Comparison of ENCODE assay signal across 1 cellular context in the genomic region with DNA sequence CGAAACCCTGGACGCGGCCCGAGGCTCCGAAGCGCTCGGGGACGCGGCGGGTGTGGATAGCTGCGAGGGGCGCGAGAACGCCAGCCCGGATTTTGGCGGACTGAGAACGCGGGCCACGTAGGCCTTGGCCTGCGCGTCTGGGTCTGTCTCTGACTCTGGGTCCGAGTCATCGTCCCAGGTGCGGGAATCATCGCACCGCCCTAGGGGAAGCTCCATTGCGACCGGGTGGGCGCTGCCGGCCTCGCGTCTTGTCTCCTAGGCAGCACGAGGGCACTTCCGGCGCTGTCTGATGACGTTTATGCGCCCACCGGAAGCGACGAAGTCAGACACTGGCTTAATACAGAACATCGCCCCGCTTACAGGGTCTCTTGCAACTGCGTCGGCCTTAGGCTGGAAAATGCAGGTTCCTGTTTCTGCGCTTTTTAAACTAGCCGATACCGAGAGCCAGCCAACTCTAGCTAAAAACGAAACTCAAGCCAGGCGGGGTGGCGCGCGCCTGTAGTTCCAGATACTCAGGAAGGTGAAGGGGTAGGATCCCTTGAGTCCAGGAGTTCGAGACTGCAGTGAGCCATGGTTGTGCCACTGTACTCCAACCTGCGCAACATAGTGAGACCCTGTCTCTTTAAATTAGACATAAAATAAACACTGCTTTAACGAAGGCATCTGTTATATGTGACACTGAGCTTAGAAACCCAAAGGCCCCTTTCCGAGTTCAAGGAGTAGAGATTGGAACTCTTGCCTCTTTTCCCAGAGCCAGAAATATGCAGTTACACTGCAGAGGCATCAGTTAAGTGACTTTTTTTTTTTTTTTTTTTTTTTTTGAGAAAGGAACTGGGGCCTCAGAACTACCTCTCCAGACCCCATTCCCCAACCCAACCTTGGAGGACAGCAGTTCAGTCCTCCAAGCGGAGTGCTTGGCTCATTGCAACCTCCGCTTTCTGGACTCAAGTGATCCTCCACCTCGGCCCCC.
TF ChIP-seq lines count a peak whose summit lies in the region.

TSS of gene FBXW9 (minus strand) at position 266 of the 970 bp plus-strand sequence. CDS start at position 216, 50 bp downstream.

TF ChIP-seq in HepG2, 621 proteins besides CTCF, POLR2A, EP300 and RAD21 (continued from another document and continues in another):
- TF ChIP-seq BRCA1 (CRISPR knock-in tag; IDR thresholded peaks at IDR 0.05) (peak; percentile 42; the same call in 1 of the 2 replicates), NFKB2 (CRISPR knock-in tag; IDR thresholded peaks at IDR 0.05; ENCODE audit: borderline replicate concordance) (peak; percentile 70; the same call in 1 of the 2 replicates), ZFAT (CRISPR knock-in tag; conservative IDR thresholded peaks at IDR 0.05) (no peak), NRL (CRISPR knock-in tag; IDR thresholded peaks at IDR 0.05; ENCODE audit: borderline replicate concordance) (peak; percentile 95), NKX3-1 (CRISPR knock-in tag; IDR thresholded peaks at IDR 0.05) (peak; percentile 63; the same call in 1 of the 2 replicates), DMAP1 (CRISPR knock-in tag; IDR thresholded peaks at IDR 0.05) (peak; percentile 69; the same call in 1 of the 2 replicates), THAP9 (CRISPR knock-in tag; IDR thresholded peaks at IDR 0.05; ENCODE audit: borderline replicate concordance) (peak; percentile 70; the same call in 1 of the 2 replicates), ZSCAN21 (CRISPR knock-in tag; IDR thresholded peaks at IDR 0.05; ENCODE audit: borderline replicate concordance) (no peak; the same call in 1 of the 2 replicates), GMEB1 (CRISPR knock-in tag; IDR thresholded peaks at IDR 0.05; ENCODE audit: borderline replicate concordance) (peak; percentile 76; the same call in 1 of the 2 replicates), ZFP36L2 (CRISPR knock-in tag; IDR thresholded peaks at IDR 0.05) (0 out of 2 replicates have a peak, but pooled peaks have one; percentile 79), AGO2 (optimal IDR thresholded peaks at IDR 0.05; ENCODE audit: low read depth, low read length) (peak; percentile 96), ZNF235 (CRISPR knock-in tag; IDR thresholded peaks at IDR 0.05; ENCODE audit: borderline replicate concordance) (0 out of 2 replicates have a peak, but pooled peaks have one; percentile 35), NFKBIZ (CRISPR knock-in tag; IDR thresholded peaks at IDR 0.05) (0 out of 2 replicates have a peak, but pooled peaks have one; percentile 25), ERF (CRISPR knock-in tag; IDR thresholded peaks at IDR 0.05) (peak; percentile 77; the same call in 1 of the 2 replicates), AHDC1 (CRISPR knock-in tag; IDR thresholded peaks at IDR 0.05; ENCODE audit: borderline replicate concordance) (no peak), MYC (CRISPR knock-in tag; IDR thresholded peaks at IDR 0.05; ENCODE audit: borderline replicate concordance) (peak; percentile 74), CBX1 (IDR thresholded peaks at IDR 0.05; ENCODE audit: low read depth) (no peak), ISL2 (CRISPR knock-in tag; IDR thresholded peaks at IDR 0.05) (peak; percentile 68), CCDC6 (CRISPR knock-in tag; IDR thresholded peaks at IDR 0.05) (no peak), KDM1A (CRISPR knock-in tag; IDR thresholded peaks at IDR 0.05) (no peak), HOXA5 (CRISPR knock-in tag; IDR thresholded peaks at IDR 0.05) (0 out of 2 replicates have a peak, but pooled peaks have one; percentile 46), ZNF33B (CRISPR knock-in tag; IDR thresholded peaks at IDR 0.05) (peak; percentile 50; the same call in 1 of the 2 replicates), POGZ (CRISPR knock-in tag; IDR thresholded peaks at IDR 0.05) (peak; percentile 63), CEBPG (CRISPR knock-in tag; IDR thresholded peaks at IDR 0.05) (peak; percentile 50), FOSL2 (CRISPR knock-in tag; IDR thresholded peaks at IDR 0.05) (peak; percentile 45), ZGPAT (CRISPR knock-in tag; IDR thresholded peaks at IDR 0.05) (peak; percentile 76), ZNF34 (CRISPR knock-in tag; IDR thresholded peaks at IDR 0.05; ENCODE audit: borderline replicate concordance) (peak; percentile 7; the same call in 1 of the 2 replicates), ZNF772 (CRISPR knock-in tag; IDR thresholded peaks at IDR 0.05) (peak; percentile 43; the same call in 1 of the 2 replicates), TGIF2 (CRISPR knock-in tag; IDR thresholded peaks at IDR 0.05) (peak; percentile 62; the same call in 1 of the 2 replicates)
- TF ChIP-seq, protein P1, sequence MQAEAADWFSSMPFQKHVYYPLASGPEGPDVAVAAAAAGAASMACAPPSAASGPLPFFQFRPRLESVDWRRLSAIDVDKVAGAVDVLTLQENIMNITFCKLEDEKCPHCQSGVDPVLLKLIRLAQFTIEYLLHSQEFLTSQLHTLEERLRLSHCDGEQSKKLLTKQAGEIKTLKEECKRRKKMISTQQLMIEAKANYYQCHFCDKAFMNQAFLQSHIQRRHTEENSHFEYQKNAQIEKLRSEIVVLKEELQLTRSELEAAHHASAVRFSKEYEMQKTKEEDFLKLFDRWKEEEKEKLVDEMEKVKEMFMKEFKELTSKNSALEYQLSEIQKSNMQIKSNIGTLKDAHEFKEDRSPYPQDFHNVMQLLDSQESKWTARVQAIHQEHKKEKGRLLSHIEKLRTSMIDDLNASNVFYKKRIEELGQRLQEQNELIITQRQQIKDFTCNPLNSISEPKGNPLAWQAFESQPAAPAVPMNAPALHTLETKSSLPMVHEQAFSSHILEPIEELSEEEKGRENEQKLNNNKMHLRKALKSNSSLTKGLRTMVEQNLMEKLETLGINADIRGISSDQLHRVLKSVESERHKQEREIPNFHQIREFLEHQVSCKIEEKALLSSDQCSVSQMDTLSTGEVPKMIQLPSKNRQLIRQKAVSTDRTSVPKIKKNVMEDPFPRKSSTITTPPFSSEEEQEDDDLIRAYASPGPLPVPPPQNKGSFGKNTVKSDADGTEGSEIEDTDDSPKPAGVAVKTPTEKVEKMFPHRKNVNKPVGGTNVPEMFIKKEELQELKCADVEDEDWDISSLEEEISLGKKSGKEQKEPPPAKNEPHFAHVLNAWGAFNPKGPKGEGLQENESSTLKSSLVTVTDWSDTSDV (CRISPR knock-in tag; IDR thresholded peaks at IDR 0.05): peak; percentile 41; the same call in 1 of the 2 replicates
- TF ChIP-seq, protein P2, sequence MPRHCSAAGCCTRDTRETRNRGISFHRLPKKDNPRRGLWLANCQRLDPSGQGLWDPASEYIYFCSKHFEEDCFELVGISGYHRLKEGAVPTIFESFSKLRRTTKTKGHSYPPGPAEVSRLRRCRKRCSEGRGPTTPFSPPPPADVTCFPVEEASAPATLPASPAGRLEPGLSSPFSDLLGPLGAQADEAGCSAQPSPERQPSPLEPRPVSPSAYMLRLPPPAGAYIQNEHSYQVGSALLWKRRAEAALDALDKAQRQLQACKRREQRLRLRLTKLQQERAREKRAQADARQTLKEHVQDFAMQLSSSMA (CRISPR knock-in tag; IDR thresholded peaks at IDR 0.05): 0 out of 2 replicates have a peak, but pooled peaks have one; percentile 62
- TF ChIP-seq, protein P3, sequence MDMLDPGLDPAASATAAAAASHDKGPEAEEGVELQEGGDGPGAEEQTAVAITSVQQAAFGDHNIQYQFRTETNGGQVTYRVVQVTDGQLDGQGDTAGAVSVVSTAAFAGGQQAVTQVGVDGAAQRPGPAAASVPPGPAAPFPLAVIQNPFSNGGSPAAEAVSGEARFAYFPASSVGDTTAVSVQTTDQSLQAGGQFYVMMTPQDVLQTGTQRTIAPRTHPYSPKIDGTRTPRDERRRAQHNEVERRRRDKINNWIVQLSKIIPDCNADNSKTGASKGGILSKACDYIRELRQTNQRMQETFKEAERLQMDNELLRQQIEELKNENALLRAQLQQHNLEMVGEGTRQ (IDR thresholded peaks at IDR 0.05; ENCODE audit: low read depth, low read length): no peak
- TF ChIP-seq, protein P3 (CRISPR knock-in tag; IDR thresholded peaks at IDR 0.05; ENCODE audit: borderline replicate concordance): no peak
- TF ChIP-seq, protein P4, sequence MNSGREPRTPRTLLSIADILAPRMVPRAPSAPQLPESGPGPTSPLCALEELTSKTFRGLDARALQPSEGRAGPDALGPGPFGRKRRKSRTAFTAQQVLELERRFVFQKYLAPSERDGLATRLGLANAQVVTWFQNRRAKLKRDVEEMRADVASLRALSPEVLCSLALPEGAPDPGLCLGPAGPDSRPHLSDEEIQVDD (CRISPR knock-in tag; IDR thresholded peaks at IDR 0.05; ENCODE audit: borderline replicate concordance): peak; percentile 60; the same call in 1 of the 2 replicates
